Comparison of ENCODE assay signal across 24 cellular contexts in the genomic region with DNA sequence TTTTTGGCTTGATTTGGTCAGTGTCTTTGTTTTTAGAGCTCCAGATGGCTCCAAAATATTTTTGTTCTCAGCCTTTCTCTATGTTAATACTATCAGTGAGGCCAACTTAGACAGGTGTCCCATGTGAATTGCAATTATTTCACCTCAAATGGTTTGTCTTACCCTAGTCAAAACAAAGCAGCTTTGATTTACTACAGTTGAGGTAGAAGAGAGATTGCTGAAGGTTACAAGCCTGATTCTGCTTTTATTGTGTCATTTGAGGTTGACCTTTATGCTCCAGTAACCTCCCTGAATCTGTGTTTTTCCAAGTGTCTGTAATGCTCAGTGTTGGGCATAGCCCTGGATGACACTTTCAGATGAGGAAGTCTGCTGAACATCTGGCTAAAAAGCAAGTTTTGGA.
"Had no signal": no experiment of that assay in that cellular context is flagged by ENCODE, and none has a peak within 500 bp of the region (broad histone marks: within the 10 kb centered on the region; RNA-seq: fewer than 3 reads in every experiment).

No MANE protein-coding gene starts in this region.

- DNase-seq: activated CD4-positive, alpha-beta memory T cell treated with anti-CD3 and anti-CD28 coated beads for 36 hours; activated CD4-positive, alpha-beta T cell treated with anti-CD3 and anti-CD28 coated beads for 48 hours; activated naive CD4-positive, alpha-beta T cell treated with Interleukin-2 at 50 U/mL for 16 hours; activated naive CD8-positive, alpha-beta T cell treated with anti-CD3 and anti-CD28 coated beads for 36 hours; activated T-cell treated with anti-CD3 and anti-CD28 coated beads, Interleukin-2, amount 50 U/mL, for 48 hours; colonic mucosa; dorsolateral prefrontal cortex; effector memory CD8-positive, alpha-beta T cell; glutamatergic neuron; naive B cell; stimulated activated CD4-positive, alpha-beta T cell treated with anti-CD3 and anti-CD28 coated beads, Interleukin-4, amount 100 ng/mL, for 24 hours; stimulated activated naive CD4-positive, alpha-beta T cell treated with Interleukin-2 at 50 U/mL for 16 hours; T-helper 17 cell; upper lobe of left lung had no signal

- H3K4me2 ChIP-seq: hepatocyte had no signal

- H3K27ac ChIP-seq: breast epithelium, colonic mucosa, dorsolateral prefrontal cortex, esophagus muscularis mucosa, hepatocyte, right atrium auricular region, upper lobe of left lung had no signal

- H3K27me3 ChIP-seq: breast epithelium, colonic mucosa, dorsolateral prefrontal cortex, esophagus muscularis mucosa, hepatocyte, right atrium auricular region, upper lobe of left lung had no signal

- H3K9me3 ChIP-seq: breast epithelium, colonic mucosa, esophagus muscularis mucosa, right atrium auricular region, upper lobe of left lung had no signal

- H3K36me3 ChIP-seq: breast epithelium, colonic mucosa, esophagus muscularis mucosa, right atrium auricular region, upper lobe of left lung had no signal

- ATAC-seq: effector memory CD8-positive, alpha-beta T cell; left lobe of liver; T-helper 17 cell had no signal

- H2AFZ ChIP-seq: hepatocyte had no signal

- H3K4me3 ChIP-seq: breast epithelium, colonic mucosa, dorsolateral prefrontal cortex, esophagus muscularis mucosa, hepatocyte, lung, right atrium auricular region, upper lobe of left lung had no signal

- H3K4me1 ChIP-seq: breast epithelium, colonic mucosa, esophagus muscularis mucosa, right atrium auricular region, upper lobe of left lung had no signal

- FAIRE-seq: astrocyte, endothelial cell of umbilical vein, frontal cortex, islet of Langerhans had no signal

- H3K79me2 ChIP-seq: hepatocyte had no signal
